ENCODE assay signal across 8 cellular contexts in the genomic region with DNA sequence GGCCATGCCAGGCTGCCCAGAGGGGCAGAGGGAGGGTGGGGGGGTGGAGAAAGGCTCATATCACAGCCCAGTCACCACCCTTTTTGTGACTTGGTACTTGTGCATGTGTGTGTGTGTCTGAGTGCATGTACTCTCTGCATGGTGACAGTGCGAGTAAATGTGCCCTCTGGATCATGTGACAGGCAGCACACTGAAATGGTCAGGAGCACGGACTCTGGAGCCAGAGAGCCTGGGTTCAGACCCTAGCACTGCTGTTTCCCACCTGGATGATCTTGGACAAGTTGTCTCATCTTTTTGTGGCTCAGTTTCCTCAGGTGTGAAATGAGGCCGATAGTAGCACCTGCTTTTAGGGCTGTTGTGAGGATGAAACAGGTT. TPM values are rescaled to one million over a fixed set of nuclear protein-coding genes. Genes with fewer than 3 reads are reported as not detected.
DNase-seq lines count a peak whose midpoint lies in the region; ATAC-seq, FAIRE-seq and TF ChIP-seq lines count a peak whose summit lies in the region.

No MANE protein-coding gene starts in this region.

- peaks cover 6 to 17% of the 10 kb centered on the region in 2 donors for H3K36me3 Mint-ChIP-seq in CD4-positive, alpha-beta memory T cell

- intact Hi-C loops in CD4-positive, alpha-beta memory T cell (cut with micrococcal nuclease) = no loop called here
- intact Hi-C loops in endothelial cell of umbilical vein (cut with micrococcal nuclease) (no loop called here), pancreas (cut with DNase I) (no loop called here)

- peak overlapping the region; percentile 93 for H3K27ac ChIP-seq in CD4-positive, alpha-beta memory T cell (ENCODE audit: low read depth, low read length)
- peak overlapping the region; percentile 89 for H3K27ac ChIP-seq in OCI-LY1 (ENCODE audit: low read depth, low read length, poor library complexity, severe bottlenecking)
- peak overlapping the region; percentile 11 for H3K27ac ChIP-seq in endothelial cell of umbilical vein (ENCODE audit: insufficient read depth, low read depth, low read length)
- peak overlapping the region; percentile 73 to 91 (median 82) for H3K27ac ChIP-seq in pancreas

- H3K27me3 ChIP-seq in CD4-positive, alpha-beta memory T cell (ENCODE audit: insufficient read depth, low read length) = no peaks in the 10 kb centered on the region
- H3K27me3 ChIP-seq in OCI-LY1 (ENCODE audit: insufficient read depth, low read length) (no peaks in the 10 kb centered on the region), endothelial cell of umbilical vein (ENCODE audit: control insufficient read depth in 2 of 2, insufficient read depth in 2 of 2, low read length in 2 of 2) (no peaks in the 10 kb centered on the region), pancreas (no peaks in the 10 kb centered on the region)

- H3K9me3 Mint-ChIP-seq in CD4-positive, alpha-beta memory T cell = no peaks in the 10 kb centered on the region

- 33% methylated on average over 3 of the region's 3 CpGs for WGBS in pancreas, 2 donors

- no peaks in the 10 kb centered on the region for H3F3A ChIP-seq in OCI-LY1 (ENCODE audit: insufficient read depth, low read length)

- BruUV-seq in endothelial cell of umbilical vein (replicated peaks; lab: Mats Ljungman, UMichigan) = no TSS peak

- DNase-seq in CD4-positive, alpha-beta memory T cell = no peak
- no peak for DNase-seq in endothelial cell of umbilical vein (ENCODE audit: low read depth, low spot score)
- peak in 1 of 6 donors; percentile 25 for DNase-seq in pancreas
- no peak for DNase-seq in T1000 (lab: John Stamatoyannopoulos, UW)
- no peak for DNase-seq in effector CD8-positive, alpha-beta T cell (lab: John Stamatoyannopoulos, UW)

- CTCF ChIA-PET in CD4-positive, alpha-beta memory T cell (lab: Charles Lee; ENCODE audit: partially characterized antibody) = interaction anchor here (1.1 to 2.7 kb wide), 5 partner anchors 8 to 162 kb away, joined by 3 to 35 read pairs (median 4); a partner anchor contains a TSS
- CTCF ChIA-PET in endothelial cell of umbilical vein (lab: Charles Lee) = interaction anchor here (1.0 to 3.6 kb wide), 6 partner anchors 9 to 28 kb away, joined by 3 to 24 read pairs (median 6); no protein-coding TSS in a partner anchor

- H2AFZ ChIP-seq in OCI-LY1 (ENCODE audit: low read length) = no peak overlapping the region
- no peak overlapping the region for H2AFZ ChIP-seq in endothelial cell of umbilical vein (ENCODE audit: low read depth, low read length)

- H3K79me2 ChIP-seq in OCI-LY1 (ENCODE audit: insufficient read depth, low read length) = no peaks in the 10 kb centered on the region
- peaks cover 42% of the 10 kb centered on the region for H3K79me2 ChIP-seq in endothelial cell of umbilical vein (ENCODE audit: control insufficient read depth, insufficient read depth, low read length)

- no peaks in the 10 kb centered on the region for H3K9me1 ChIP-seq in endothelial cell of umbilical vein (replicated peaks; ENCODE audit: control insufficient read depth, extremely low read depth, insufficient read depth, low read length)

- H3K9ac ChIP-seq in OCI-LY1 (ENCODE audit: low read length) (peak overlapping the region; percentile 72; the same call in 1 of the 2 replicates), endothelial cell of umbilical vein (replicated peaks; ENCODE audit: extremely low read depth, insufficient read depth, low read length) (no peak overlapping the region)

- peak overlapping the region in 5 of 7 donors; percentile 71 to 96 (median 87) for H3K27ac Mint-ChIP-seq in CD4-positive, alpha-beta memory T cell

- peak overlapping the region; percentile 79 for H3K4me2 ChIP-seq in OCI-LY1 (ENCODE audit: low read length)
- peak overlapping the region; percentile 31 for H3K4me2 ChIP-seq in endothelial cell of umbilical vein (ENCODE audit: insufficient read depth, low read length)

- ATAC-seq in pancreas (no peak), HG03280 (IDR thresholded peaks at IDR 0.05; ENCODE audit: unreplicated experiment) (no peak), GM21825 (IDR thresholded peaks at IDR 0.05; ENCODE audit: unreplicated experiment) (no peak)

- H3K4me3 Mint-ChIP-seq in CD4-positive, alpha-beta memory T cell = peak overlapping the region in 4 of 8 donors; percentile 21 to 94 (median 70)

- H4K20me1 ChIP-seq in OCI-LY1 (ENCODE audit: insufficient read depth, low read length) (no peaks in the 10 kb centered on the region), endothelial cell of umbilical vein (replicated peaks; ENCODE audit: control insufficient read depth, extremely low read depth, insufficient read depth, low read length) (no peaks in the 10 kb centered on the region)

- H3K36me3 ChIP-seq in CD4-positive, alpha-beta memory T cell (ENCODE audit: insufficient read depth, low read length) = peaks cover 13% of the 10 kb centered on the region
- H3K36me3 ChIP-seq in OCI-LY1 (ENCODE audit: insufficient read depth, low read length) (peaks cover 4% of the 10 kb centered on the region; the same call in 1 of the 2 replicates), endothelial cell of umbilical vein (ENCODE audit: control insufficient read depth in 2 of 2, extremely low read depth in 1 of 2, insufficient read depth in 2 of 2, low read length in 2 of 2) (peaks cover 12 to 28% of the 10 kb centered on the region in 2 experiments), pancreas (peaks cover 0 to 29% (median 15%) of the 10 kb centered on the region in 3 donors)

- no peaks in the 10 kb centered on the region for H3K9me3 ChIP-seq in CD4-positive, alpha-beta memory T cell (ENCODE audit: control insufficient read depth in 1 of 2, low read length in 2 of 2)
- H3K9me3 ChIP-seq in OCI-LY1 (ENCODE audit: low read length) (no peaks in the 10 kb centered on the region), endothelial cell of umbilical vein (replicated peaks; ENCODE audit: control insufficient read depth, insufficient read depth, low read length) (no peaks in the 10 kb centered on the region), pancreas (no peaks in the 10 kb centered on the region)

- no peak for TF ChIP-seq CTCF in OCI-LY1 (IDR thresholded peaks at IDR 0.05; ENCODE audit: low read length)
- no peak for TF ChIP-seq CTCF in endothelial cell of umbilical vein (IDR thresholded peaks at IDR 0.05; ENCODE audit: extremely low read depth in 1 of 2, insufficient read depth in 1 of 2, low read depth in 1 of 2, low read length in 2 of 2)
- no peak for TF ChIP-seq CTCF in pancreas (IDR thresholded peaks at IDR 0.05)

- H3K4me1 ChIP-seq in CD4-positive, alpha-beta memory T cell (ENCODE audit: insufficient read depth, low read length) = peaks cover 41% of the 10 kb centered on the region
- H3K4me1 ChIP-seq in OCI-LY1 (ENCODE audit: insufficient read depth, low read length, severe bottlenecking) (peaks cover 30% of the 10 kb centered on the region), endothelial cell of umbilical vein (ENCODE audit: control insufficient read depth, extremely low read depth, insufficient read depth, low read length) (peaks cover 27% of the 10 kb centered on the region), pancreas (peaks cover 7 to 22% (median 8%) of the 10 kb centered on the region in 3 donors)

- peaks cover 14 to 40% (median 37%) of the 10 kb centered on the region in 4 donors for H3K4me1 Mint-ChIP-seq in CD4-positive, alpha-beta memory T cell

- TF ChIP-seq POLR2A in endothelial cell of umbilical vein (IDR thresholded peaks at IDR 0.05; ENCODE audit: low read depth, low read length) = no peak

- dilution Hi-C loops in endothelial cell of umbilical vein (cut with MboI; ENCODE audit: extremely low pct_ligation_motif_present, low sequenced_read_pairs) = no loop called here

- peak overlapping the region; percentile 11 to 76 for H3K4me3 ChIP-seq in CD4-positive, alpha-beta memory T cell (ENCODE audit: low read length in 2 of 2)
- H3K4me3 ChIP-seq in OCI-LY1 (ENCODE audit: low read depth, low read length, poor library complexity, severe bottlenecking) (peak overlapping the region; percentile 81), endothelial cell of umbilical vein (replicated peaks in 1 of 3; ENCODE audit: insufficient read depth in 1 of 3, low read depth in 1 of 3, low read length in 3 of 3) (peak overlapping the region in 1 of 3 experiments; percentile 65), pancreas (peak overlapping the region in 2 of 4 donors; percentile 51 to 57)

- POLR2A ChIA-PET in CD4-positive, alpha-beta memory T cell (lab: Charles Lee; ENCODE audit: partially characterized antibody) = interaction anchor here (0.7 to 8.1 kb wide), 8 partner anchors 11 to 138 kb away, joined by 3 to 131 read pairs (median 6); a partner anchor contains a TSS
- POLR2A ChIA-PET in endothelial cell of umbilical vein (lab: Charles Lee) = interaction anchor here (0.6 to 1.2 kb wide), 3 partner anchors 8 to 28 kb away, joined by 3 to 7 read pairs (median 5); a partner anchor contains a TSS

- H3K9me2 ChIP-seq in OCI-LY1 (ENCODE audit: low read depth, low read length) = no peaks in the 10 kb centered on the region

- no peaks in the 10 kb centered on the region for H3K27me3 Mint-ChIP-seq in CD4-positive, alpha-beta memory T cell

- FAIRE-seq in endothelial cell of umbilical vein (lab: Jason Lieb, UNC) = peak; percentile 56
- no peak for FAIRE-seq in pancreas (lab: Jason Lieb, UNC)

RNA-seq across cellular contexts. Expression of a gene that starts 2.0 kb away (rescaled TPM):
- 10 to 100 TPM; 81.6 to 82.6 TPM for total RNA-seq in CD4-positive, alpha-beta memory T cell
- polyA plus RNA-seq in CD4-positive, alpha-beta memory T cell = 1 to 10 TPM in 1 of 2 donors, not detected in 1; 3.5 TPM
- total RNA-seq in endothelial cell of umbilical vein (86.0 and 86.3 TPM in 2 replicates), pancreas (10 to 100 TPM; 27.7 to 37.6 (median 32.0) TPM)
- polyA plus RNA-seq in endothelial cell of umbilical vein (18.4 and 23.5 TPM in 2 replicates), pancreas (10 to 100 TPM; 47.1 to 65.0 TPM)
- polyA plus RNA-seq in endothelial cell of umbilical vein (2011; cell fraction: cytosol; rRNA removed) = 15.8 and 26.9 TPM in 2 replicates
- 59.1 and 69.4 TPM in 2 replicates for polyA plus RNA-seq in endothelial cell of umbilical vein (2011; cell fraction: nucleus; rRNA removed)
- polyA plus RNA-seq in endothelial cell of umbilical vein (2012) = 28.9 and 43.8 TPM in 2 replicates
- 9.1 and 9.7 TPM in 2 replicates for polyA minus RNA-seq in endothelial cell of umbilical vein
- polyA minus RNA-seq in endothelial cell of umbilical vein (2011; cell fraction: cytosol; rRNA and poly(A)+ RNA removed) = 11.2 TPM
- 15.3 and 26.1 TPM in 2 replicates for polyA minus RNA-seq in endothelial cell of umbilical vein (2011; cell fraction: nucleus; rRNA and poly(A)+ RNA removed)

RNA-seq across cellular contexts. Expression of a gene that starts 16.1 kb away (rescaled TPM):
- 10 to 100 TPM; 38.5 to 39.9 TPM for total RNA-seq in CD4-positive, alpha-beta memory T cell
- 1 to 10 TPM; 2.7 to 3.7 TPM for polyA plus RNA-seq in CD4-positive, alpha-beta memory T cell
- total RNA-seq in endothelial cell of umbilical vein (117 and 130 TPM in 2 replicates), pancreas (10 to 100 TPM; 20.5 to 29.2 (median 22.2) TPM)
- polyA plus RNA-seq in endothelial cell of umbilical vein (102 and 125 TPM in 2 replicates), pancreas (10 to 100 TPM; 36.6 to 48.5 TPM)
- polyA plus RNA-seq in endothelial cell of umbilical vein (2011; cell fraction: cytosol; rRNA removed) = 43.3 and 54.3 TPM in 2 replicates
- 130 and 152 TPM in 2 replicates for polyA plus RNA-seq in endothelial cell of umbilical vein (2011; cell fraction: nucleus; rRNA removed)
- 40.7 and 61.9 TPM in 2 replicates for polyA plus RNA-seq in endothelial cell of umbilical vein (2012)
- polyA minus RNA-seq in endothelial cell of umbilical vein = 76.4 and 95.4 TPM in 2 replicates
- polyA minus RNA-seq in endothelial cell of umbilical vein (2011; cell fraction: cytosol; rRNA and poly(A)+ RNA removed) = 26.5 TPM
- 38.5 and 45.5 TPM in 2 replicates for polyA minus RNA-seq in endothelial cell of umbilical vein (2011; cell fraction: nucleus; rRNA and poly(A)+ RNA removed)

RNA-seq across cellular contexts. Expression of a gene that starts 28.6 kb away (rescaled TPM):
- total RNA-seq in CD4-positive, alpha-beta memory T cell = 10 to 100 TPM; 36.4 to 38.9 TPM
- polyA plus RNA-seq in CD4-positive, alpha-beta memory T cell = 10 to 100 TPM; 10.0 to 23.6 TPM
- 48.3 and 49.5 TPM in 2 replicates for total RNA-seq in endothelial cell of umbilical vein
- 73.7 and 74.7 TPM in 2 replicates for polyA plus RNA-seq in endothelial cell of umbilical vein
- polyA plus RNA-seq in endothelial cell of umbilical vein (2011; cell fraction: cytosol; rRNA removed) = 43.0 and 46.7 TPM in 2 replicates
- polyA plus RNA-seq in endothelial cell of umbilical vein (2011; cell fraction: nucleus; rRNA removed) = 38.6 and 45.0 TPM in 2 replicates
- polyA plus RNA-seq in endothelial cell of umbilical vein (2012) = 51.1 and 56.5 TPM in 2 replicates
- polyA minus RNA-seq in endothelial cell of umbilical vein = 42.6 and 53.2 TPM in 2 replicates
- 12.4 TPM for polyA minus RNA-seq in endothelial cell of umbilical vein (2011; cell fraction: cytosol; rRNA and poly(A)+ RNA removed)
- polyA minus RNA-seq in endothelial cell of umbilical vein (2011; cell fraction: nucleus; rRNA and poly(A)+ RNA removed) = 10.8 and 11.8 TPM in 2 replicates
- total RNA-seq in pancreas = 10 to 100 TPM in 5 of 6 donors, 1 to 10 TPM in 1; 9.9 to 19.4 (median 14.5) TPM
- polyA plus RNA-seq in pancreas = 10 to 100 TPM; 25.7 to 27.6 TPM

RNA-seq across cellular contexts. Expression of a gene that starts 30.9 kb away (rescaled TPM):
- under 1 TPM; 0.28 to 0.64 TPM for total RNA-seq in CD4-positive, alpha-beta memory T cell
- polyA plus RNA-seq in CD4-positive, alpha-beta memory T cell = under 1 TPM; 0.48 to 0.85 TPM
- total RNA-seq in endothelial cell of umbilical vein (1.0 and 1.5 TPM in 2 replicates), pancreas (under 1 TPM; 0.12 to 0.69 (median 0.34) TPM)
- polyA plus RNA-seq in endothelial cell of umbilical vein (1.4 and 1.9 TPM in 2 replicates), pancreas (under 1 TPM; 0.34 to 0.99 TPM)
- 0.98 and 1.0 TPM in 2 replicates for polyA plus RNA-seq in endothelial cell of umbilical vein (2011; cell fraction: cytosol; rRNA removed)
- 0.55 and 0.92 TPM in 2 replicates for polyA plus RNA-seq in endothelial cell of umbilical vein (2011; cell fraction: nucleus; rRNA removed)
- polyA plus RNA-seq in endothelial cell of umbilical vein (2012) = 1.1 and 1.3 TPM in 2 replicates
- 0.53 and 0.62 TPM in 2 replicates for polyA minus RNA-seq in endothelial cell of umbilical vein
- polyA minus RNA-seq in endothelial cell of umbilical vein (2011; cell fraction: cytosol; rRNA and poly(A)+ RNA removed) = not detected
- polyA minus RNA-seq in endothelial cell of umbilical vein (2011; cell fraction: nucleus; rRNA and poly(A)+ RNA removed) = 0.53 and 0.63 TPM in 2 replicates

RNA-seq across cellular contexts. Expression of a gene that starts 31.4 kb away (rescaled TPM):
- 10 to 100 TPM; 17.0 to 17.2 TPM for total RNA-seq in CD4-positive, alpha-beta memory T cell
- polyA plus RNA-seq in CD4-positive, alpha-beta memory T cell = 10 to 100 TPM; 35.0 to 43.7 TPM
- total RNA-seq in endothelial cell of umbilical vein (41.4 and 47.6 TPM in 2 replicates), pancreas (10 to 100 TPM in 4 of 6 donors, 1 to 10 TPM in 2; 6.2 to 19.8 (median 10.2) TPM)
- polyA plus RNA-seq in endothelial cell of umbilical vein (95.0 and 115 TPM in 2 replicates), pancreas (10 to 100 TPM; 18.2 to 24.3 TPM)
- 60.9 and 62.4 TPM in 2 replicates for polyA plus RNA-seq in endothelial cell of umbilical vein (2011; cell fraction: cytosol; rRNA removed)
- 37.0 and 38.1 TPM in 2 replicates for polyA plus RNA-seq in endothelial cell of umbilical vein (2011; cell fraction: nucleus; rRNA removed)
- polyA plus RNA-seq in endothelial cell of umbilical vein (2012) = 41.4 and 45.7 TPM in 2 replicates
- polyA minus RNA-seq in endothelial cell of umbilical vein = 31.2 and 37.2 TPM in 2 replicates
- 15.9 TPM for polyA minus RNA-seq in endothelial cell of umbilical vein (2011; cell fraction: cytosol; rRNA and poly(A)+ RNA removed)
- polyA minus RNA-seq in endothelial cell of umbilical vein (2011; cell fraction: nucleus; rRNA and poly(A)+ RNA removed) = 5.5 and 10.9 TPM in 2 replicates

Comparison
In these comparisons a context has a peak if more than half of its experiments do, and no peak if none do; other contexts are left out.
1. H3K27ac ChIP-seq: peak in every context shown above with its lines; median percentile 93 in CD4-positive, alpha-beta memory T cell; 89 in OCI-LY1; 82 in pancreas; 11 in endothelial cell of umbilical vein.